8 cellular contexts compared by ENCODE assay signal in genomic region chr10:73495884-73496674, GRCh38. TPM values are rescaled to one million over a fixed set of nuclear protein-coding genes. Genes with fewer than 3 reads are reported as not detected.
DNase-seq lines count a peak whose midpoint lies in the region; ATAC-seq and TF ChIP-seq lines count a peak whose summit lies in the region.

Gene PPP3CB, minus strand, starts transcription at chr10:73496024. Its CDS starts 135 bp downstream, at chr10:73495889.

- H3K4me3 ChIP-seq in choroid plexus epithelial cell (ENCODE audit: low read depth, low read length), result peak within 1 kb of the TSS; percentile 91

- ATAC-seq in GM19035 (IDR thresholded peaks at IDR 0.05; ENCODE audit: unreplicated experiment) (peak; percentile 56), HG03378 (IDR thresholded peaks at IDR 0.05; ENCODE audit: unreplicated experiment) (peak; percentile 51)

- DNase-seq in AG08396 (ENCODE audit: low spot score), result peak; percentile 93
- peak; percentile 95 for DNase-seq in NCI-H460 (ENCODE audit: extremely low read depth, low read depth)
- DNase-seq in activated CD4-positive, alpha-beta T cell treated with anti-CD3 and anti-CD28 coated beads for 24 hours (ENCODE audit: low read depth in 2 of 2), result peak; percentile 85 to 86
- DNase-seq in choroid plexus epithelial cell (ENCODE audit: low read depth), result peak; percentile 98
- peak; percentile 95 for DNase-seq in kidney tubule cell (ENCODE audit: low spot score)
- DNase-seq in stimulated activated CD4-positive, alpha-beta T cell treated with anti-CD3 and anti-CD28 coated beads, Interleukin-1b, Interleukin-23, amount 100 ng/mL, for 1 hour (ENCODE audit: low read depth in 2 of 2), result peak; percentile 75 to 80

- TF ChIP-seq CTCF in choroid plexus epithelial cell (conservative IDR thresholded peaks at IDR 0.05; ENCODE audit: low read depth, low read length), result no peak

RNA-seq across cellular contexts. Expression of gene PPP3CB, which starts in this region (rescaled TPM):
- total RNA-seq in NCI-H460 (2014; rRNA removed; shearing (Covaris generic)), result 15.3 and 17.1 TPM in 2 replicates
- polyA plus RNA-seq in NCI-H460 (2014; cell fraction: nucleus; rRNA removed), result 17.0 and 24.6 TPM in 2 replicates

Comparison
In these comparisons a context has a peak if more than half of its experiments do, and no peak if none do; other contexts are left out.
1. Peak in every context shown above with its lines: DNase-seq, ATAC-seq and H3K4me3 ChIP-seq.